24 cellular contexts compared by ENCODE assay signal in genomic region chr21:14119038-14119437, GRCh38.
DNase-seq lines count a peak whose midpoint lies in the region; ATAC-seq and TF ChIP-seq lines count a peak whose summit lies in the region.
"Had no signal": no experiment of that assay in that cellular context is flagged by ENCODE, and none has a peak within 500 bp of the region (broad histone marks: within the 10 kb centered on the region; RNA-seq: fewer than 3 reads in every experiment).

No MANE protein-coding gene starts in this region.

- H3K36me3 ChIP-seq in mammary epithelial cell (ENCODE audit: insufficient read depth, low read length) (no peaks in the 10 kb centered on the region), adipocyte (ENCODE audit: control insufficient read depth, insufficient read depth, low read length, severe bottlenecking) (no peaks in the 10 kb centered on the region), esophagus squamous epithelium (no peaks in the 10 kb centered on the region)
- H3K36me3 ChIP-seq: prostate gland, spleen, vagina, WERI-Rb-1 had no signal

- no peak overlapping the region for H3K27ac Mint-ChIP-seq in MCF 10A (ENCODE audit: low read depth, unreplicated experiment)
- H3K27ac Mint-ChIP-seq: T-helper 17 cell had no signal

- H4K20me1 ChIP-seq in mammary epithelial cell (ENCODE audit: insufficient read depth, low read length): no peaks in the 10 kb centered on the region

- ATAC-seq in HG02759 (IDR thresholded peaks at IDR 0.05; ENCODE audit: unreplicated experiment) (no peak), HG03139 (IDR thresholded peaks at IDR 0.05; ENCODE audit: unreplicated experiment) (no peak)
- ATAC-seq: Right ventricle myocardium inferior, T-helper 17 cell had no signal

- H3K4me1 ChIP-seq in mammary epithelial cell (ENCODE audit: insufficient read depth, low read length) (peaks cover 4% of the 10 kb centered on the region), adipocyte (ENCODE audit: control insufficient read depth, insufficient read depth, low read length) (no peaks in the 10 kb centered on the region), esophagus squamous epithelium (peaks cover 0 to 29% (median 0%) of the 10 kb centered on the region in 3 donors)
- H3K4me1 ChIP-seq: prostate gland, vagina had no signal

- in situ Hi-C loops in mammary epithelial cell (cut with MboI; ENCODE audit: low sequenced_read_pairs in 2 of 2): no loop called here

- H3K4me3 ChIP-seq in mammary epithelial cell (replicated peaks in 1 of 3; ENCODE audit: insufficient read depth in 1 of 3, low read depth in 2 of 3, low read length in 3 of 3) (no peak overlapping the region), adipocyte (ENCODE audit: low read length) (no peak overlapping the region), esophagus squamous epithelium (no peak overlapping the region)
- H3K4me3 ChIP-seq: prostate gland, spleen, vagina had no signal

- H3K27ac ChIP-seq in mammary epithelial cell (ENCODE audit: insufficient read depth, low read depth, low read length) (no peak overlapping the region), esophagus squamous epithelium (no peak overlapping the region)
- H3K27ac ChIP-seq: prostate gland, spleen, vagina, WERI-Rb-1 had no signal

- H3K9me3 ChIP-seq in mammary epithelial cell (replicated peaks; ENCODE audit: insufficient read depth, low read length) (peaks cover 3% of the 10 kb centered on the region), adipocyte (ENCODE audit: control insufficient read depth, low read length) (peaks cover 3% of the 10 kb centered on the region), esophagus squamous epithelium (peaks cover 0 to 2% (median 0%) of the 10 kb centered on the region in 3 donors)
- H3K9me3 ChIP-seq: prostate gland, vagina had no signal

- BruUV-seq in MCF 10A (replicated peaks; lab: Mats Ljungman, UMichigan) (no TSS peak), mammary epithelial cell (replicated peaks; lab: Mats Ljungman, UMichigan) (no TSS peak)

- no peaks in the 10 kb centered on the region for H3K36me3 Mint-ChIP-seq in MCF 10A (ENCODE audit: insufficient read depth, unreplicated experiment)

- 98% methylated on average over 3 of the region's 3 CpGs for WGBS in mammary epithelial cell (ENCODE audit: low coverage, missing lambda C conversion rate)
- WGBS in esophagus squamous epithelium, 2 donors: 86 to 97% methylated on average over 3 of the region's 3 CpGs

- POLR2A ChIA-PET in MCF 10A (lab: Yijun Ruan, JAX): no interaction called here

- dilution Hi-C loops in mammary epithelial cell (cut with HindIII; ENCODE audit: low sequenced_read_pairs): no loop called here

- peaks cover 4% of the 10 kb centered on the region for H3K9me3 Mint-ChIP-seq in MCF 10A (ENCODE audit: unreplicated experiment)

- no peaks in the 10 kb centered on the region for H3K4me1 Mint-ChIP-seq in MCF 10A (ENCODE audit: insufficient read depth, unreplicated experiment)
- H3K4me1 Mint-ChIP-seq: neural crest cell had no signal

- intact Hi-C loops in MCF 10A (cut with micrococcal nuclease): no loop called here
- intact Hi-C loops in mammary epithelial cell (cut with micrococcal nuclease): loop anchor here (5.0 kb wide), 1 partner anchor 137 kb away; no protein-coding TSS in a partner anchor
- intact Hi-C loops in esophagus squamous epithelium (cut with DNase I): no loop called here

- no peak overlapping the region for H3K4me3 Mint-ChIP-seq in MCF 10A (ENCODE audit: unreplicated experiment)
- H3K4me3 Mint-ChIP-seq: neural crest cell, T-helper 17 cell had no signal

- TF ChIP-seq POLR2A in esophagus squamous epithelium (IDR thresholded peaks at IDR 0.05): no peak

- CTCF ChIA-PET in MCF 10A (lab: Yijun Ruan, JAX) (interaction anchor here (0.7 to 0.9 kb wide), 2 partner anchors 13 to 19 kb away, joined by 3 read pairs; no protein-coding TSS in a partner anchor), mammary epithelial cell (lab: Charles Lee; ENCODE audit: low non-redundant PET) (interaction anchor here (0.6 kb wide), 1 partner anchor 290 kb away, joined by 7 read pairs; no protein-coding TSS in a partner anchor)

- no peaks in the 10 kb centered on the region for H3K79me2 ChIP-seq in mammary epithelial cell (ENCODE audit: insufficient read depth, low read length)

- H3K27me3 ChIP-seq in mammary epithelial cell (ENCODE audit: insufficient read depth, low read length) (no peaks in the 10 kb centered on the region), adipocyte (replicated peaks; ENCODE audit: control insufficient read depth, insufficient read depth, low read length) (no peaks in the 10 kb centered on the region), esophagus squamous epithelium (no peaks in the 10 kb centered on the region)
- H3K27me3 ChIP-seq: spleen, vagina had no signal

- DNase-seq in MCF 10A (ENCODE audit: unreplicated experiment) (peak; percentile 25), mammary epithelial cell (no peak), NCI-H526 treated with DMSO at 0.1 percent for 48 hours (lab: John Stamatoyannopoulos, UW) (peak; percentile 34), adipocyte (ENCODE audit: low read depth) (peak; percentile 22), esophagus squamous epithelium (lab: John Stamatoyannopoulos, UW) (no peak), SW480 (ENCODE audit: low spot score) (no peak)
- DNase-seq: activated CD4-positive, alpha-beta T cell treated with anti-CD3 and anti-CD28 coated beads, Interleukin-2, amount 50 U/mL, for 48 hours; activated naive CD4-positive, alpha-beta T cell treated with Interleukin-2 at 50 U/mL for 16 hours; aorta; cerebellar nuclear complex; DMS153; effector memory CD4-positive, alpha-beta T cell; KG1; midbrain; spleen; substantia nigra; T-helper 17 cell; WERI-Rb-1 had no signal

- TF ChIP-seq CTCF in MCF 10A (IDR thresholded peaks at IDR 0.05; ENCODE audit: unreplicated experiment): no peak
- no peak for TF ChIP-seq CTCF in mammary epithelial cell (conservative IDR thresholded peaks at IDR 0.05 in 1 of 2, IDR thresholded peaks at IDR 0.05 in 1 of 2; ENCODE audit: extremely low read depth in 1 of 2, insufficient read depth in 1 of 2, low read depth in 1 of 2, low read length in 2 of 2)
- no peak for TF ChIP-seq CTCF in esophagus squamous epithelium (IDR thresholded peaks at IDR 0.05)

- no peak overlapping the region for H3K4me2 ChIP-seq in mammary epithelial cell (ENCODE audit: insufficient read depth, low read depth, low read length)

- H2AFZ ChIP-seq in mammary epithelial cell (ENCODE audit: low read depth, low read length): no peak overlapping the region

- H3K9ac ChIP-seq in mammary epithelial cell (ENCODE audit: insufficient read depth, low read length) (no peak overlapping the region), adipocyte (ENCODE audit: low read length) (no peak overlapping the region)

- H3K27me3 Mint-ChIP-seq in MCF 10A (ENCODE audit: insufficient read depth, unreplicated experiment): no peaks in the 10 kb centered on the region
- H3K27me3 Mint-ChIP-seq: T-helper 17 cell had no signal

Comparison
In these comparisons a context has a peak if more than half of its experiments do, and no peak if none do; other contexts are left out.
1. DNase-seq: peak in MCF 10A (single experiment), NCI-H526 treated with DMSO at 0.1 percent for 48 hours (single experiment) and adipocyte (single experiment); none in mammary epithelial cell (single experiment), esophagus squamous epithelium (single experiment) and SW480 (single experiment).